ENCODE assay signal across 20 cellular contexts in genomic region chr9:133634024-133634691, GRCh38. TPM values are rescaled to one million over a fixed set of nuclear protein-coding genes. Genes with fewer than 3 reads are reported as not detected.
DNase-seq lines count a peak whose midpoint lies in the region; FAIRE-seq lines count a peak whose summit lies in the region.
"Had no signal": no experiment of that assay in that cellular context is flagged by ENCODE, and none has a peak within 500 bp of the region (broad histone marks: within the 10 kb centered on the region; RNA-seq: fewer than 3 reads in every experiment).

No MANE protein-coding gene starts in this region.

- WGBS in mesodermal cell (ENCODE audit: insufficient coverage in 2 of 2), 2 experiments = 79 to 82% methylated on average over 22 to 26 of the region's 27 CpGs

- H3K4me1 ChIP-seq in mesodermal cell (ENCODE audit: control insufficient read depth, insufficient read depth, low read length, poor library complexity, severe bottlenecking) = peaks cover 29% of the 10 kb centered on the region
- no peaks in the 10 kb centered on the region for H3K4me1 ChIP-seq in CD4-positive, alpha-beta memory T cell (ENCODE audit: insufficient read depth, low read length)

- H3K27ac Mint-ChIP-seq in CD4-positive, alpha-beta memory T cell = no peak overlapping the region
- H3K27ac Mint-ChIP-seq: activated CD8-positive, alpha-beta T cell treated with anti-CD3 and anti-CD28 coated beads for 36 hours; activated T-helper 17 cell treated with anti-CD3 and anti-CD28 coated beads, Interleukin-2, amount 50 U/mL, for 72 hours; natural killer cell treated with Interleukin-12 subunit alpha and Interleukin-12 subunit beta and Interleukin-15 and Interleukin-18, amount 100 ng/mL, for 72 hours had no signal

- intact Hi-C loops in CD4-positive, alpha-beta memory T cell (cut with micrococcal nuclease) = no loop called here

- POLR2A ChIA-PET in CD4-positive, alpha-beta memory T cell (lab: Charles Lee; ENCODE audit: partially characterized antibody) = no interaction called here

- H3K4me3 Mint-ChIP-seq in CD4-positive, alpha-beta memory T cell = no peak overlapping the region
- H3K4me3 Mint-ChIP-seq: activated CD8-positive, alpha-beta T cell treated with anti-CD3 and anti-CD28 coated beads for 36 hours; activated T-helper 17 cell treated with anti-CD3 and anti-CD28 coated beads, Interleukin-2, amount 50 U/mL, for 72 hours; natural killer cell treated with Interleukin-12 subunit alpha and Interleukin-12 subunit beta and Interleukin-15 and Interleukin-18, amount 100 ng/mL, for 72 hours; stimulated activated naive CD8-positive, alpha-beta T cell treated with anti-CD3 and anti-CD28 coated beads, Interleukin-15, Interleukin-2, amounts not matched to agents 100 ng/mL and 50 ng/mL, for 24 hours had no signal

- peak; percentile 63 for DNase-seq in DMS79 (lab: John Stamatoyannopoulos, UW)
- peak; percentile 69 for DNase-seq in NCI-H1105 treated with DMSO at 0.1 percent for 48 hours (lab: John Stamatoyannopoulos, UW)
- DNase-seq in NCI-H69 (lab: John Stamatoyannopoulos, UW) = peak; percentile 79
- no peak for DNase-seq in NCI-H524 treated with DMSO at 0.1 percent for 48 hours (lab: John Stamatoyannopoulos, UW)
- DNase-seq in CD4-positive, alpha-beta memory T cell = no peak
- no peak for DNase-seq in SKM-1 treated with dmso at 0.1 percent for 144 hours (lab: John Stamatoyannopoulos, UW; ENCODE audit: unreplicated experiment)
- DNase-seq in urothelium cell line (ENCODE audit: low spot score) = no peak
- DNase-seq: activated CD8-positive, alpha-beta T cell treated with anti-CD3 and anti-CD28 coated beads for 36 hours; aorta; GF-D8; heart right ventricle had no signal

- no peak for FAIRE-seq in urothelium cell line (lab: Jason Lieb, UNC)

- H3K27ac ChIP-seq in mesodermal cell (ENCODE audit: low read depth, low read length, severe bottlenecking) = peak overlapping the region; percentile 23
- H3K27ac ChIP-seq in CD4-positive, alpha-beta memory T cell (ENCODE audit: low read depth, low read length) = no peak overlapping the region
- H3K27ac ChIP-seq: C4-2B, coronary artery, heart right ventricle, KMS-11 had no signal

- H3K27me3 Mint-ChIP-seq in CD4-positive, alpha-beta memory T cell = peaks cover 0 to 5% of the 10 kb centered on the region in 2 donors
- H3K27me3 Mint-ChIP-seq: activated CD8-positive, alpha-beta T cell treated with anti-CD3 and anti-CD28 coated beads for 36 hours; activated T-helper 17 cell treated with anti-CD3 and anti-CD28 coated beads, Interleukin-2, amount 50 U/mL, for 72 hours; natural killer cell treated with Interleukin-12 subunit alpha and Interleukin-12 subunit beta and Interleukin-15 and Interleukin-18, amount 100 ng/mL, for 72 hours; stimulated activated naive CD8-positive, alpha-beta T cell treated with anti-CD3 and anti-CD28 coated beads, Interleukin-15, Interleukin-2, amounts not matched to agents 100 ng/mL and 50 ng/mL, for 24 hours had no signal

- H3K36me3 ChIP-seq in mesodermal cell (ENCODE audit: control insufficient read depth, insufficient read depth, low read length) = no peaks in the 10 kb centered on the region
- H3K36me3 ChIP-seq in CD4-positive, alpha-beta memory T cell (ENCODE audit: insufficient read depth, low read length) = no peaks in the 10 kb centered on the region
- H3K36me3 ChIP-seq: heart right ventricle had no signal

- no peaks in the 10 kb centered on the region for H3K4me1 Mint-ChIP-seq in CD4-positive, alpha-beta memory T cell
- H3K4me1 Mint-ChIP-seq: activated T-helper 17 cell treated with anti-CD3 and anti-CD28 coated beads, Interleukin-2, amount 50 U/mL, for 72 hours had no signal

- H3K9me3 Mint-ChIP-seq in CD4-positive, alpha-beta memory T cell = no peaks in the 10 kb centered on the region
- H3K9me3 Mint-ChIP-seq: activated CD8-positive, alpha-beta T cell treated with anti-CD3 and anti-CD28 coated beads for 36 hours; activated T-helper 17 cell treated with anti-CD3 and anti-CD28 coated beads, Interleukin-2, amount 50 U/mL, for 72 hours; natural killer cell treated with Interleukin-12 subunit alpha and Interleukin-12 subunit beta and Interleukin-15 and Interleukin-18, amount 100 ng/mL, for 72 hours; stimulated activated naive CD8-positive, alpha-beta T cell treated with anti-CD3 and anti-CD28 coated beads, Interleukin-15, Interleukin-2, amounts not matched to agents 100 ng/mL and 50 ng/mL, for 24 hours had no signal

- CTCF ChIA-PET in CD4-positive, alpha-beta memory T cell (lab: Charles Lee; ENCODE audit: partially characterized antibody) = interaction anchor here (1.5 kb wide), 1 partner anchor 93 kb away, joined by 4 read pairs; no protein-coding TSS in a partner anchor

- H3K4me3 ChIP-seq in mesodermal cell (ENCODE audit: extremely low read depth, insufficient read depth, low read length, poor library complexity, severe bottlenecking) = no peak overlapping the region
- H3K4me3 ChIP-seq in CD4-positive, alpha-beta memory T cell (ENCODE audit: low read length in 2 of 2) = no peak overlapping the region
- H3K4me3 ChIP-seq: coronary artery, heart right ventricle had no signal

- H3K36me3 Mint-ChIP-seq in CD4-positive, alpha-beta memory T cell = no peaks in the 10 kb centered on the region
- H3K36me3 Mint-ChIP-seq: natural killer cell treated with Interleukin-12 subunit alpha and Interleukin-12 subunit beta and Interleukin-15 and Interleukin-18, amount 100 ng/mL, for 72 hours had no signal

- no peaks in the 10 kb centered on the region for H3K27me3 ChIP-seq in CD4-positive, alpha-beta memory T cell (ENCODE audit: insufficient read depth, low read length)

- no peaks in the 10 kb centered on the region for H3K9me3 ChIP-seq in mesodermal cell (ENCODE audit: control insufficient read depth, low read length)
- H3K9me3 ChIP-seq in CD4-positive, alpha-beta memory T cell (ENCODE audit: control insufficient read depth in 1 of 2, low read length in 2 of 2) = no peaks in the 10 kb centered on the region
- H3K9me3 ChIP-seq: heart right ventricle had no signal

RNA-seq across cellular contexts. Expression of gene DBH, which starts 2.0 kb away (rescaled TPM):
- polyA plus RNA-seq in mesodermal cell (2013, experiment 1 of 2) = 0.11 TPM
- polyA plus RNA-seq in mesodermal cell (2013, experiment 2 of 2) = not detected
- under 1 TPM; 0.08 to 0.09 TPM for total RNA-seq in CD4-positive, alpha-beta memory T cell
- polyA plus RNA-seq in CD4-positive, alpha-beta memory T cell = under 1 TPM in 1 of 2 donors, not detected in 1; 0.18 TPM
- total RNA-seq: activated CD8-positive, alpha-beta T cell treated with anti-CD3 and anti-CD28 coated beads for 36 hours; activated T-helper 17 cell treated with anti-CD3 and anti-CD28 coated beads, Interleukin-2, amount 50 U/mL, for 72 hours; aorta; natural killer cell treated with Interleukin-12 subunit alpha and Interleukin-12 subunit beta and Interleukin-15 and Interleukin-18, amount 100 ng/mL, for 72 hours; skeletal muscle tissue had no signal
- polyA plus RNA-seq: aorta had no signal

RNA-seq across cellular contexts. Expression of gene FAM163B, which starts 25.0 kb away (rescaled TPM):
- polyA plus RNA-seq in mesodermal cell (2013, experiment 1 of 2) = 9.5 TPM
- 6.8 TPM for polyA plus RNA-seq in mesodermal cell (2013, experiment 2 of 2)
- total RNA-seq in CD4-positive, alpha-beta memory T cell = not detected
- polyA plus RNA-seq in CD4-positive, alpha-beta memory T cell = not detected
- total RNA-seq: activated CD8-positive, alpha-beta T cell treated with anti-CD3 and anti-CD28 coated beads for 36 hours; activated T-helper 17 cell treated with anti-CD3 and anti-CD28 coated beads, Interleukin-2, amount 50 U/mL, for 72 hours; aorta; heart right ventricle; natural killer cell treated with Interleukin-12 subunit alpha and Interleukin-12 subunit beta and Interleukin-15 and Interleukin-18, amount 100 ng/mL, for 72 hours; skeletal muscle tissue had no signal
- polyA plus RNA-seq: aorta, esophagus had no signal

Comparison
In these comparisons a context has a peak if more than half of its experiments do, and no peak if none do; other contexts are left out.
1. DNase-seq: peak in DMS79 (single experiment), NCI-H1105 treated with DMSO at 0.1 percent for 48 hours (single experiment) and NCI-H69 (single experiment); none in NCI-H524 treated with DMSO at 0.1 percent for 48 hours (single experiment), CD4-positive, alpha-beta memory T cell (0 of 5), SKM-1 treated with dmso at 0.1 percent for 144 hours (single experiment) and urothelium cell line (single experiment).